Comparison of ENCODE assay signal across 23 cellular contexts in the genomic region with DNA sequence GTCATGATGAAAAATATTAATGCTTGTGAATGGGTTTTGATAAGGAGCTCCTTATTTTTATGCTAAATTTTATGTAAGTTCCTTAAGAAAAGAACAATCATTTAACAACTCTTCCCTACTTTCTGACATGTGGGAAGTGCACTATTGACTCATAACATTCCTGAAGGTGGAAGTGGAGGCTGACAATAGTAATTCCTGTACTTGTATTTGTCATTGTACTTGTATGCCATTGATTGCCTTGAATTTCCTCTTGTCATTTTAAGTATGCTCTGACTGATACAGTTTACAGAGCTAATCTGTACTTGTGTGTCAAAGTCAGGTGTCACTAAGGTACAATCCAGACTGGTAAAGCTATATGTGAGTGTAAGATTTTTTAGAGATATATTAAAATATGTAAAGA.
A peak's percentile ranks its signal among the peaks of the same experiment; 100 is the strongest.
DNase-seq lines count a peak whose midpoint lies in the region; ATAC-seq and TF ChIP-seq lines count a peak whose summit lies in the region.
"Had no signal": no experiment of that assay in that cellular context is flagged by ENCODE, and none has a peak within 500 bp of the region (broad histone marks: within the 10 kb centered on the region; RNA-seq: fewer than 3 reads in every experiment).

No MANE protein-coding gene starts in this region.

- in situ Hi-C loops in IMR-90 (cut with MboI; ENCODE audit: low sequenced_read_pairs) = no loop called here

- CTCF ChIA-PET in IMR-90 (lab: Yijun Ruan, JAX) = no interaction called here

- no peak overlapping the region for H3K9ac ChIP-seq in IMR-90 (ENCODE audit: low read depth, low read length)

- H3K9me3 ChIP-seq in IMR-90 (ENCODE audit: control insufficient read depth, insufficient read depth, low read length) = peaks cover 6% of the 10 kb centered on the region; the same call in 1 of the 2 replicates
- H3K9me3 ChIP-seq: gastrocnemius medialis, thoracic aorta had no signal

- no peak overlapping the region for H3K27ac ChIP-seq in IMR-90 (ENCODE audit: insufficient read depth, low read length)
- H3K27ac ChIP-seq: gastrocnemius medialis, thoracic aorta had no signal

- peak; percentile 11 for DNase-seq in DMS53 treated with DMSO at 0.1 percent for 48 hours (lab: John Stamatoyannopoulos, UW; ENCODE audit: unreplicated experiment)
- peak; percentile 27 for DNase-seq in IMR-90
- peak; percentile 92 for DNase-seq in dermis blood vessel endothelial cell
- DNase-seq in non-pigmented ciliary epithelial cell (ENCODE audit: low read depth) = peak; percentile 24
- DNase-seq in NCI-H526 treated with DMSO at 0.1 percent for 48 hours (lab: John Stamatoyannopoulos, UW) = no peak
- DNase-seq in NCI-H128 (lab: John Stamatoyannopoulos, UW; ENCODE audit: unreplicated experiment) = no peak
- DNase-seq in stimulated activated CD8-positive, alpha-beta memory T cell treated with anti-CD3 and anti-CD28 coated beads, Interleukin-4, amount 100 ng/mL, for 48 hours = no peak
- DNase-seq: activated CD4-positive, alpha-beta T cell treated with anti-CD3 and anti-CD28 coated beads, Interleukin-2, amount 10 ng/mL, durations not matched to agents 24 days and 14 days; activated CD8-positive, alpha-beta memory T cell treated with anti-CD3 and anti-CD28 coated beads, Interleukin-2, amount 50 U/mL, for 4 hours; CD8-positive, alpha-beta memory T cell; cortex of kidney; DMS79 treated with DMSO at 0.1 percent for 48 hours; gastrocnemius medialis; naive B cell; NCI-H1436 treated with DMSO at 0.1 percent for 48 hours; NCI-H2171 treated with DMSO at 0.1 percent for 48 hours; NCI-H748 treated with DMSO at 0.1 percent for 48 hours; posterior cingulate gyrus; SIG-M5; stimulated activated CD4-positive, alpha-beta T cell treated with anti-CD3 and anti-CD28 coated beads, Interleukin-1b, Interleukin-23, amount 100 ng/mL, for 48 hours; stimulated activated naive B cell treated with anti-CD40 and anti-IgM and Interleukin-4, amounts not matched to agents 10 μg/mL and 1 μg/mL and 100 μg/mL, for 72 hours had no signal

- no peak overlapping the region for H3K4me3 ChIP-seq in IMR-90 (ENCODE audit: insufficient read depth, low read depth, low read length)
- H3K4me3 ChIP-seq: gastrocnemius medialis, thoracic aorta had no signal

- no peak overlapping the region for H2BK15ac ChIP-seq in IMR-90 (ENCODE audit: low read depth, low read length)

- no peak overlapping the region for H2BK120ac ChIP-seq in IMR-90 (ENCODE audit: low read depth, low read length)

- no peak overlapping the region for H2AFZ ChIP-seq in IMR-90 (replicated peaks; ENCODE audit: low read length, poor library complexity)

- dilution Hi-C loops in IMR-90 (cut with HindIII; ENCODE audit: low sequenced_read_pairs, unreplicated experiment) = no loop called here

- no peak overlapping the region for H4K8ac ChIP-seq in IMR-90 (ENCODE audit: low read depth in 2 of 2, low read length in 2 of 2)

- POLR2A ChIA-PET in IMR-90 (lab: Charles Lee; ENCODE audit: unreplicated experiment) = interaction anchor here (0.5 kb wide), 1 partner anchor 206 kb away, joined by 5 read pairs; no protein-coding TSS in a partner anchor

- H3K4me1 ChIP-seq in IMR-90 (ENCODE audit: control insufficient read depth, insufficient read depth, low read length) = no peaks in the 10 kb centered on the region
- H3K4me1 ChIP-seq: gastrocnemius medialis had no signal

- no peak overlapping the region for H3K4me2 ChIP-seq in IMR-90 (ENCODE audit: low read depth, low read length)

- no peaks in the 10 kb centered on the region for H4K20me1 ChIP-seq in IMR-90 (ENCODE audit: insufficient read depth, low read length)

- no TSS peak for BruUV-seq in IMR-90 (replicated peaks; lab: Mats Ljungman, UMichigan)

- H3K79me1 ChIP-seq in IMR-90 (ENCODE audit: low read depth in 1 of 2, low read length in 2 of 2) = no peaks in the 10 kb centered on the region

- no peaks in the 10 kb centered on the region for H3K9me1 ChIP-seq in IMR-90 (ENCODE audit: insufficient read depth, low read length)

- H2AK5ac ChIP-seq in IMR-90 (ENCODE audit: low read depth, low read length) = no peak overlapping the region

- H4K91ac ChIP-seq in IMR-90 (ENCODE audit: insufficient read depth, low read depth, low read length) = no peak overlapping the region

- no peak overlapping the region for H3K56ac ChIP-seq in IMR-90 (ENCODE audit: extremely low read depth, insufficient read depth, low read length)

- no peak for TF ChIP-seq CTCF in IMR-90 (conservative IDR thresholded peaks at IDR 0.05; ENCODE audit: low read depth, low read length)

- no peak overlapping the region for H3K4ac ChIP-seq in IMR-90 (ENCODE audit: low read depth, low read length)

- no peak overlapping the region for H4K5ac ChIP-seq in IMR-90 (ENCODE audit: low read depth, low read length)

- no peak overlapping the region for H3K18ac ChIP-seq in IMR-90 (ENCODE audit: low read depth, low read length)

- intact Hi-C loops in IMR-90 (cut with micrococcal nuclease) = no loop called here

- no peak overlapping the region for H2BK20ac ChIP-seq in IMR-90 (ENCODE audit: low read depth, low read length)

- H3K14ac ChIP-seq in IMR-90 (replicated peaks; ENCODE audit: low read depth, low read length) = no peak overlapping the region

- H3K36me3 ChIP-seq in IMR-90 (ENCODE audit: control insufficient read depth, insufficient read depth, low read length) = no peaks in the 10 kb centered on the region
- H3K36me3 ChIP-seq: gastrocnemius medialis, thoracic aorta had no signal

- H2AK9ac ChIP-seq in IMR-90 (replicated peaks; ENCODE audit: low read depth, low read length, poor library complexity) = no peak overlapping the region

- H2BK5ac ChIP-seq in IMR-90 (ENCODE audit: low read depth, low read length, poor library complexity, severe bottlenecking) = no peak overlapping the region

- H3K27me3 ChIP-seq in IMR-90 (ENCODE audit: control insufficient read depth, insufficient read depth, low read length) = no peaks in the 10 kb centered on the region
- H3K27me3 ChIP-seq: gastrocnemius medialis had no signal

- H3K23ac ChIP-seq in IMR-90 (ENCODE audit: low read depth, low read length) = no peak overlapping the region

- ATAC-seq in IMR-90 (ENCODE audit: low read depth) (no peak), HG03045 (IDR thresholded peaks at IDR 0.05; ENCODE audit: unreplicated experiment) (no peak)
- ATAC-seq: gastrocnemius medialis; stimulated activated naive B cell treated with anti-CD40 and anti-IgM and Interleukin-4, amounts not matched to agents 10 μg/mL and 1 μg/mL and 100 μg/mL, for 72 hours had no signal

- TF ChIP-seq POLR2A in IMR-90 (IDR thresholded peaks at IDR 0.05; ENCODE audit: low read depth, low read length) = no peak

- no peak for TF ChIP-seq RAD21 in IMR-90 (IDR thresholded peaks at IDR 0.05; ENCODE audit: low read length)

TF ChIP-seq in IMR-90, 13 proteins besides CTCF, POLR2A, EP300 and RAD21:
- TF ChIP-seq, protein P1, sequence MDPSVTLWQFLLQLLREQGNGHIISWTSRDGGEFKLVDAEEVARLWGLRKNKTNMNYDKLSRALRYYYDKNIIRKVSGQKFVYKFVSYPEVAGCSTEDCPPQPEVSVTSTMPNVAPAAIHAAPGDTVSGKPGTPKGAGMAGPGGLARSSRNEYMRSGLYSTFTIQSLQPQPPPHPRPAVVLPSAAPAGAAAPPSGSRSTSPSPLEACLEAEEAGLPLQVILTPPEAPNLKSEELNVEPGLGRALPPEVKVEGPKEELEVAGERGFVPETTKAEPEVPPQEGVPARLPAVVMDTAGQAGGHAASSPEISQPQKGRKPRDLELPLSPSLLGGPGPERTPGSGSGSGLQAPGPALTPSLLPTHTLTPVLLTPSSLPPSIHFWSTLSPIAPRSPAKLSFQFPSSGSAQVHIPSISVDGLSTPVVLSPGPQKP (IDR thresholded peaks at IDR 0.05; ENCODE audit: borderline replicate concordance, low read depth, low read length) = no peak
- TF ChIP-seq CHD1 (IDR thresholded peaks at IDR 0.05; ENCODE audit: low read depth, low read length) (no peak), MAZ (IDR thresholded peaks at IDR 0.05; ENCODE audit: borderline replicate concordance, low read depth, low read length) (no peak), MXI1 (IDR thresholded peaks at IDR 0.05; ENCODE audit: borderline replicate concordance, low read depth, low read length) (no peak), MAFK (IDR thresholded peaks at IDR 0.05; ENCODE audit: low read depth, low read length) (no peak), CEBPB (IDR thresholded peaks at IDR 0.05; ENCODE audit: low read depth, low read length) (no peak), BHLHE40 (IDR thresholded peaks at IDR 0.05; ENCODE audit: low read depth, low read length) (no peak), RCOR1 (IDR thresholded peaks at IDR 0.05; ENCODE audit: insufficient replicate concordance, low read length) (no peak), SMC3 (IDR thresholded peaks at IDR 0.05; ENCODE audit: low read depth, low read length) (no peak), NFE2L2 (IDR thresholded peaks at IDR 0.05; ENCODE audit: low read depth, low read length) (no peak), FOS (IDR thresholded peaks at IDR 0.05; ENCODE audit: low read depth, low read length) (no peak), RFX5 (IDR thresholded peaks at IDR 0.05; ENCODE audit: low read depth, low read length) (no peak)
- TF ChIP-seq, protein P2, sequence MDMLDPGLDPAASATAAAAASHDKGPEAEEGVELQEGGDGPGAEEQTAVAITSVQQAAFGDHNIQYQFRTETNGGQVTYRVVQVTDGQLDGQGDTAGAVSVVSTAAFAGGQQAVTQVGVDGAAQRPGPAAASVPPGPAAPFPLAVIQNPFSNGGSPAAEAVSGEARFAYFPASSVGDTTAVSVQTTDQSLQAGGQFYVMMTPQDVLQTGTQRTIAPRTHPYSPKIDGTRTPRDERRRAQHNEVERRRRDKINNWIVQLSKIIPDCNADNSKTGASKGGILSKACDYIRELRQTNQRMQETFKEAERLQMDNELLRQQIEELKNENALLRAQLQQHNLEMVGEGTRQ (IDR thresholded peaks at IDR 0.05; ENCODE audit: low read depth, low read length) = no peak

Comparison
In these comparisons a context has a peak if more than half of its experiments do, and no peak if none do; other contexts are left out.
1. DNase-seq: peak in DMS53 treated with DMSO at 0.1 percent for 48 hours (single experiment), IMR-90 (single experiment), dermis blood vessel endothelial cell (single experiment) and non-pigmented ciliary epithelial cell (single experiment); none in NCI-H526 treated with DMSO at 0.1 percent for 48 hours (single experiment), NCI-H128 (single experiment) and stimulated activated CD8-positive, alpha-beta memory T cell treated with anti-CD3 and anti-CD28 coated beads, Interleukin-4, amount 100 ng/mL, for 48 hours (single experiment).